20 cellular contexts compared by ENCODE assay signal in genomic region chr21:18602711-18603110, GRCh38.
"Had no signal": no experiment of that assay in that cellular context is flagged by ENCODE, and none has a peak within 500 bp of the region (broad histone marks: within the 10 kb centered on the region; RNA-seq: fewer than 3 reads in every experiment).

No MANE protein-coding gene starts in this region.

- ATAC-seq: activated CD4-positive, alpha-beta T cell treated with anti-CD3 and anti-CD28 coated beads for 36 hours; activated CD4-positive, CD25-positive, alpha-beta regulatory T cell treated with anti-CD3 and anti-CD28 coated beads, Interleukin-2, amount 50 U/mL, for 24 hours; activated CD8-positive, alpha-beta T cell treated with anti-CD3 and anti-CD28 coated beads, Interleukin-2, amount 10 ng/mL, durations not matched to agents 7 days and 5 days had no signal

- H3K9me3 ChIP-seq: ascending aorta, SJCRH30 had no signal

- H3K4me3 ChIP-seq: ascending aorta, SJCRH30, SK-N-MC had no signal

- H3K4me1 ChIP-seq: ascending aorta, SJCRH30 had no signal

- FAIRE-seq: TTC549 had no signal

- H3K27me3 ChIP-seq: ascending aorta, SJCRH30 had no signal

- DNase-seq: activated CD4-positive, alpha-beta T cell treated with anti-CD3 and anti-CD28 coated beads for 36 hours; activated CD4-positive, alpha-beta T cell treated with anti-CD3 and anti-CD28 coated beads, Interleukin-2, amount 10 ng/mL, durations not matched to agents 7 days and 5 days; activated CD4-positive, alpha-beta T cell treated with anti-CD3 and anti-CD28 coated beads, Interleukin-2, amount 50 U/mL, for 48 hours; activated CD8-positive, alpha-beta T cell treated with anti-CD3 and anti-CD28 coated beads, Interleukin-2, amount 10 ng/mL, durations not matched to agents 7 days and 5 days; activated gamma-delta T cell; activated naive CD4-positive, alpha-beta T cell treated with Interleukin-2 at 50 U/mL for 16 hours; activated naive CD8-positive, alpha-beta T cell treated with anti-CD3 and anti-CD28 coated beads, Interleukin-2, amount 10 ng/mL, durations not matched to agents 7 days and 5 days; activated T-cell treated with anti-CD3 and anti-CD28 coated beads, Interleukin-2, amount 50 U/mL, for 24 hours; amygdala; KG1; NCI-H2029; NCI-H524 treated with DMSO at 0.1 percent for 48 hours; NCI-H82; OCI-M1; SHP77; SJCRH30 had no signal

- H3K36me3 ChIP-seq: ascending aorta, SJCRH30 had no signal

- H3K27ac ChIP-seq: ascending aorta, SJCRH30, SK-N-MC had no signal
